In the genomic region with DNA sequence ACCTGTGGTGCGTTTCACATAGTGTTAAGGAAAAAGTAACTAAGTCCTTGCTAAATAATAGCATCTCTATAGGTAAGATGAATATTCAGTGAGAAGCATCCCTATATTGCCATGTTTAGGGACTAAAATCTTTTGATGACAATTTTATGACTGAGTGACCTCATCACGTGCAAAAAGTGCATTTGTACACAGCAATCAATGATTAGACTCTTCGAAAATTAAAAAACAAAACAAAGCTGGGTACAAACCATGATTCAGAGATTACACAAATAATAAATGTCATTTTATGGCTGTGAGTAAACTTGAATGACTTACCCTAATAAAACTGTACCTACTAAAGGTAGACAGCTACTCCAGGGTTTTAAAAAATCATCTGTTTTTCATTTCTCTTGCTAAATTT, we compare ENCODE assay signal across 21 cellular contexts.
DNase-seq lines count a peak whose midpoint lies in the region; ATAC-seq and TF ChIP-seq lines count a peak whose summit lies in the region.
"Had no signal": no experiment of that assay in that cellular context is flagged by ENCODE, and none has a peak within 500 bp of the region (broad histone marks: within the 10 kb centered on the region; RNA-seq: fewer than 3 reads in every experiment).

No MANE protein-coding gene starts in this region.

- CTCF ChIA-PET in PC-3 (lab: Charles Lee) = interaction anchor here (0.6 to 0.9 kb wide), 4 partner anchors 9 to 604 kb away, joined by 3 to 4 read pairs (median 3); no protein-coding TSS in a partner anchor

- peaks cover 86% of the 10 kb centered on the region for H3K36me3 Mint-ChIP-seq in activated T-cell treated with anti-CD3 and anti-CD28 coated beads, Interleukin-2, amount 50 U/mL, for 24 hours (ENCODE audit: low read depth)
- H3K36me3 Mint-ChIP-seq in activated T-cell treated with anti-CD3 and anti-CD28 coated beads, Interleukin-2, amount 50 U/mL, for 4 hours (ENCODE audit: insufficient read depth) = peaks cover 35% of the 10 kb centered on the region
- H3K36me3 Mint-ChIP-seq in stimulated activated memory B cell treated with anti-CD40 and anti-IgM and Interleukin-4, amounts not matched to agents 10 μg/mL and 1 μg/mL and 100 μg/mL, for 72 hours = peaks cover 41% of the 10 kb centered on the region
- no peaks in the 10 kb centered on the region for H3K36me3 Mint-ChIP-seq in glutamatergic neuron (ENCODE audit: unreplicated experiment)

- peaks cover 32% of the 10 kb centered on the region for H3K4me1 ChIP-seq in PC-3 (ENCODE audit: insufficient read depth, low read length)
- peaks cover 24 to 90% (median 80%) of the 10 kb centered on the region in 4 donors for H3K4me1 ChIP-seq in esophagus muscularis mucosa
- H3K4me1 ChIP-seq: parathyroid adenoma had no signal

- no peak for DNase-seq in activated T-cell treated with anti-CD3 and anti-CD28 coated beads, Interleukin-2, amount 50 U/mL, for 24 hours
- DNase-seq in activated T-cell treated with anti-CD3 and anti-CD28 coated beads, Interleukin-2, amount 50 U/mL, for 4 hours = no peak
- peak; percentile 82 for DNase-seq in PC-3
- no peak for DNase-seq in esophagus muscularis mucosa (ENCODE audit: extremely low spot score)
- no peak for DNase-seq in glutamatergic neuron
- DNase-seq in activated gamma-delta T cell (lab: John Stamatoyannopoulos, UW) = no peak
- DNase-seq: activated CD4-positive, CD25-positive, alpha-beta regulatory T cell; brain microvascular endothelial cell; islet precursor cell; mammary epithelial cell; NCI-H2171 treated with DMSO at 0.1 percent for 48 hours; OCI-M1; SIG-M5; stimulated activated CD4-positive, alpha-beta T cell treated with anti-CD3 and anti-CD28 coated beads, Interleukin-1b, Interleukin-23, amount 100 ng/mL, for 48 hours had no signal

- no peaks in the 10 kb centered on the region for H4K20me1 ChIP-seq in PC-3 (ENCODE audit: low read length)

- peak overlapping the region; percentile 81 for H3K27ac Mint-ChIP-seq in activated T-cell treated with anti-CD3 and anti-CD28 coated beads, Interleukin-2, amount 50 U/mL, for 24 hours
- H3K27ac Mint-ChIP-seq in stimulated activated memory B cell treated with anti-CD40 and anti-IgM and Interleukin-4, amounts not matched to agents 10 μg/mL and 1 μg/mL and 100 μg/mL, for 72 hours = peak overlapping the region; percentile 93
- H3K27ac Mint-ChIP-seq in glutamatergic neuron (ENCODE audit: unreplicated experiment) = no peak overlapping the region
- H3K27ac Mint-ChIP-seq: nephron; T-helper 1 cell treated with Interleukin-12 subunit alpha and Interleukin-12 subunit beta and Interleukin-4 antibody, amounts not matched to agents 30 μg/mL and 1 μg/mL, for 36 hours had no signal

- H3K27ac ChIP-seq in PC-3 (ENCODE audit: low read length) (peak overlapping the region; percentile 62), esophagus muscularis mucosa (replicated peaks in 1 of 4) (peak overlapping the region; percentile 47 to 98 (median 76))
- H3K27ac ChIP-seq: brain microvascular endothelial cell, C4-2B, coronary artery, parathyroid adenoma had no signal

- H3K36me3 ChIP-seq in PC-3 (ENCODE audit: low read depth, low read length) (no peaks in the 10 kb centered on the region), esophagus muscularis mucosa (no peaks in the 10 kb centered on the region)
- H3K36me3 ChIP-seq: brain microvascular endothelial cell had no signal

- no peak overlapping the region for H3K9ac ChIP-seq in PC-3 (ENCODE audit: low read length)
- H3K9ac ChIP-seq: parathyroid adenoma had no signal

- no peak for TF ChIP-seq EP300 in esophagus muscularis mucosa (IDR thresholded peaks at IDR 0.05)

- H3K9me2 ChIP-seq in PC-3 (replicated peaks; ENCODE audit: low read length) = no peaks in the 10 kb centered on the region

- no peaks in the 10 kb centered on the region for H3F3A ChIP-seq in PC-3 (ENCODE audit: low read length, unreplicated experiment)

- peak overlapping the region; percentile 42; the same call in 1 of the 2 replicates for H3K4me3 ChIP-seq in PC-3 (ENCODE audit: low read length)
- no peak overlapping the region for H3K4me3 ChIP-seq in esophagus muscularis mucosa
- H3K4me3 ChIP-seq: coronary artery had no signal

- H3K4me2 ChIP-seq in PC-3 (ENCODE audit: low read length) = peak overlapping the region; percentile 76

- H3K27me3 ChIP-seq in PC-3 (ENCODE audit: low read length) = no peaks in the 10 kb centered on the region
- no peaks in the 10 kb centered on the region for H3K27me3 ChIP-seq in esophagus muscularis mucosa
- H3K27me3 ChIP-seq: brain microvascular endothelial cell had no signal

- TF ChIP-seq CTCF in PC-3 (conservative IDR thresholded peaks at IDR 0.05; ENCODE audit: low read depth, low read length) (no peak), esophagus muscularis mucosa (IDR thresholded peaks at IDR 0.05) (no peak), glutamatergic neuron (IDR thresholded peaks at IDR 0.05; ENCODE audit: partially characterized antibody, unreplicated experiment) (no peak)

- BruUV-seq in PC-3 (replicated peaks; lab: Mats Ljungman, UMichigan) = no TSS peak

- no peaks in the 10 kb centered on the region for H3K79me2 ChIP-seq in PC-3 (ENCODE audit: low read length)
- H3K79me2 ChIP-seq: parathyroid adenoma had no signal

- POLR2A ChIA-PET in PC-3 (lab: Charles Lee; ENCODE audit: unreplicated experiment) = interaction anchor here (0.7 kb wide), 1 partner anchor 32 kb away, joined by 8 read pairs; no protein-coding TSS in a partner anchor

- H2AFZ ChIP-seq in PC-3 (ENCODE audit: low read length) = no peak overlapping the region
- H2AFZ ChIP-seq: parathyroid adenoma had no signal

- H3K9me3 ChIP-seq in PC-3 (ENCODE audit: low read length) = no peaks in the 10 kb centered on the region
- no peaks in the 10 kb centered on the region for H3K9me3 ChIP-seq in esophagus muscularis mucosa

- peaks cover 94% of the 10 kb centered on the region for H3K4me1 Mint-ChIP-seq in activated T-cell treated with anti-CD3 and anti-CD28 coated beads, Interleukin-2, amount 50 U/mL, for 24 hours (ENCODE audit: low read depth)
- peaks cover 85% of the 10 kb centered on the region for H3K4me1 Mint-ChIP-seq in activated T-cell treated with anti-CD3 and anti-CD28 coated beads, Interleukin-2, amount 50 U/mL, for 4 hours (ENCODE audit: low read depth)
- peaks cover 75% of the 10 kb centered on the region for H3K4me1 Mint-ChIP-seq in stimulated activated memory B cell treated with anti-CD40 and anti-IgM and Interleukin-4, amounts not matched to agents 10 μg/mL and 1 μg/mL and 100 μg/mL, for 72 hours
- no peaks in the 10 kb centered on the region for H3K4me1 Mint-ChIP-seq in glutamatergic neuron (ENCODE audit: low read depth, unreplicated experiment)

- TF ChIP-seq POLR2A in esophagus muscularis mucosa (IDR thresholded peaks at IDR 0.05; ENCODE audit: low read depth) = no peak

- 88% methylated on average over 3 of the region's 3 CpGs for WGBS in esophagus muscularis mucosa

- intact Hi-C loops in PC-3 (cut with micrococcal nuclease) (loop anchor here (2.0 kb wide), 1 partner anchor 25 kb away; no protein-coding TSS in a partner anchor), esophagus muscularis mucosa (cut with DNase I) (no loop called here)

- H3K27me3 Mint-ChIP-seq in activated T-cell treated with anti-CD3 and anti-CD28 coated beads, Interleukin-2, amount 50 U/mL, for 24 hours = no peaks in the 10 kb centered on the region
- H3K27me3 Mint-ChIP-seq in activated T-cell treated with anti-CD3 and anti-CD28 coated beads, Interleukin-2, amount 50 U/mL, for 4 hours (ENCODE audit: low read depth) = no peaks in the 10 kb centered on the region
- H3K27me3 Mint-ChIP-seq in stimulated activated memory B cell treated with anti-CD40 and anti-IgM and Interleukin-4, amounts not matched to agents 10 μg/mL and 1 μg/mL and 100 μg/mL, for 72 hours = no peaks in the 10 kb centered on the region
- no peaks in the 10 kb centered on the region for H3K27me3 Mint-ChIP-seq in glutamatergic neuron (ENCODE audit: unreplicated experiment)

- no peaks in the 10 kb centered on the region for H3K9me3 Mint-ChIP-seq in activated T-cell treated with anti-CD3 and anti-CD28 coated beads, Interleukin-2, amount 50 U/mL, for 24 hours
- H3K9me3 Mint-ChIP-seq in activated T-cell treated with anti-CD3 and anti-CD28 coated beads, Interleukin-2, amount 50 U/mL, for 4 hours = no peaks in the 10 kb centered on the region
- peaks cover 2% of the 10 kb centered on the region for H3K9me3 Mint-ChIP-seq in stimulated activated memory B cell treated with anti-CD40 and anti-IgM and Interleukin-4, amounts not matched to agents 10 μg/mL and 1 μg/mL and 100 μg/mL, for 72 hours
- H3K9me3 Mint-ChIP-seq in glutamatergic neuron (ENCODE audit: unreplicated experiment) = no peaks in the 10 kb centered on the region
- H3K9me3 Mint-ChIP-seq: nephron; T-helper 1 cell treated with Interleukin-12 subunit alpha and Interleukin-12 subunit beta and Interleukin-4 antibody, amounts not matched to agents 30 μg/mL and 1 μg/mL, for 36 hours had no signal

- ATAC-seq in activated T-cell treated with anti-CD3 and anti-CD28 coated beads, Interleukin-2, amount 50 U/mL, for 4 hours = no peak
- peak; percentile 87 for ATAC-seq in PC-3
- ATAC-seq in stimulated activated memory B cell treated with anti-CD40 and anti-IgM and Interleukin-4, amounts not matched to agents 10 μg/mL and 1 μg/mL and 100 μg/mL, for 72 hours = no peak
- ATAC-seq in HG03139 (IDR thresholded peaks at IDR 0.05; ENCODE audit: unreplicated experiment) = no peak

- H3K4me3 Mint-ChIP-seq in activated T-cell treated with anti-CD3 and anti-CD28 coated beads, Interleukin-2, amount 50 U/mL, for 24 hours = peak overlapping the region; percentile 10
- no peak overlapping the region for H3K4me3 Mint-ChIP-seq in activated T-cell treated with anti-CD3 and anti-CD28 coated beads, Interleukin-2, amount 50 U/mL, for 4 hours
- peak overlapping the region; percentile 45 for H3K4me3 Mint-ChIP-seq in stimulated activated memory B cell treated with anti-CD40 and anti-IgM and Interleukin-4, amounts not matched to agents 10 μg/mL and 1 μg/mL and 100 μg/mL, for 72 hours
- no peak overlapping the region for H3K4me3 Mint-ChIP-seq in glutamatergic neuron (ENCODE audit: unreplicated experiment)
- H3K4me3 Mint-ChIP-seq: nephron; T-helper 1 cell treated with Interleukin-12 subunit alpha and Interleukin-12 subunit beta and Interleukin-4 antibody, amounts not matched to agents 30 μg/mL and 1 μg/mL, for 36 hours had no signal

Comparison
In these comparisons a context has a peak if more than half of its experiments do, and no peak if none do; other contexts are left out.
1. H3K4me3 Mint-ChIP-seq: peak in activated T-cell treated with anti-CD3 and anti-CD28 coated beads, Interleukin-2, amount 50 U/mL, for 24 hours (single experiment) and stimulated activated memory B cell treated with anti-CD40 and anti-IgM and Interleukin-4, amounts not matched to agents 10 μg/mL and 1 μg/mL and 100 μg/mL, for 72 hours (single experiment); none in activated T-cell treated with anti-CD3 and anti-CD28 coated beads, Interleukin-2, amount 50 U/mL, for 4 hours (single experiment) and glutamatergic neuron (single experiment).